ENCODE assay signal across 11 cellular contexts in the genomic region with DNA sequence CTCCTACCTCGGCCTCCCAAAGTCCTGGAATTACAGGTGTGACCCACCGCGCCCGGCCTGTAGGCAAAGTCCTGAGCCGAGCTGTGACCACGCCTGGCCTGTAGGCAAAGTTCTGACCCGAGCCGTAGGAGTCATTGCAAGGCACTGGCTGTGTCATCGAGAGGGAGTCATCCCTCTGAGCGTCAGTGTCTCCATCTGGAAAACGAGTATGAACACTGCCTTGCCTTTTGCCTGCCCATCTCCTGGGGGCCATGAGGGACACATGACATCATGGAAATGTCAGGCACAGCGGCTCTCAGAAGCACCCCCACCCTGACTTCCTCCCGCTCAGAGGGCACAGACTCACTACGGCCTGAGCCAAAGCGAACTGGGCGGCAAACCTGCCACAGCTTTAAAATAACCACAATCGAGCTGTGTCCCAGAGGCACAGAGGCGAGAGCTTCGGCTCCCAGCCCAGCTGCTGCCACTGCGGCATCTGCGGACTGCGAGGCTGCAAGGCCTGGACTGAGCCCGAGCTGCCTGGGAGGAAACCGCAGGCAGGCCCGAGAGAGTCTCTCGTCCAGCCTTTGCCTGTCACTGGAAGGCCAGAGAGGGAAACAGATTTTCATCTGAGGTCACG. TPM values are rescaled to one million over a fixed set of nuclear protein-coding genes. Genes with fewer than 3 reads are reported as not detected.
DNase-seq lines count a peak whose midpoint lies in the region; ATAC-seq and TF ChIP-seq lines count a peak whose summit lies in the region.
"Had no signal": no experiment of that assay in that cellular context is flagged by ENCODE, and none has a peak within 500 bp of the region (broad histone marks: within the 10 kb centered on the region; RNA-seq: fewer than 3 reads in every experiment).

No MANE protein-coding gene starts in this region.

- intact Hi-C loops in PC-3 (cut with micrococcal nuclease): no loop called here
- intact Hi-C loops in lower leg skin (cut with DNase I; ENCODE audit: low total_unique reads): no loop called here

- TF ChIP-seq CTCF in PC-3 (conservative IDR thresholded peaks at IDR 0.05; ENCODE audit: low read depth, low read length): no peak
- TF ChIP-seq CTCF in gastroesophageal sphincter (IDR thresholded peaks at IDR 0.05): no peak
- no peak for TF ChIP-seq CTCF in suprapubic skin (IDR thresholded peaks at IDR 0.05)
- no peak for TF ChIP-seq CTCF in lower leg skin (IDR thresholded peaks at IDR 0.05)

- no peak for TF ChIP-seq POLR2A in gastroesophageal sphincter (IDR thresholded peaks at IDR 0.05)
- TF ChIP-seq POLR2A in suprapubic skin (IDR thresholded peaks at IDR 0.05): no peak
- no peak for TF ChIP-seq POLR2A in lower leg skin (IDR thresholded peaks at IDR 0.05)

- POLR2A ChIA-PET in PC-3 (lab: Charles Lee; ENCODE audit: unreplicated experiment): no interaction called here

- no peaks in the 10 kb centered on the region for H3K27me3 ChIP-seq in PC-3 (ENCODE audit: low read length)
- peaks cover 47% of the 10 kb centered on the region for H3K27me3 ChIP-seq in gastroesophageal sphincter
- H3K27me3 ChIP-seq in suprapubic skin: no peaks in the 10 kb centered on the region

- no peaks in the 10 kb centered on the region for H3K9me2 ChIP-seq in PC-3 (replicated peaks; ENCODE audit: low read length)

- no peaks in the 10 kb centered on the region for H3K4me1 ChIP-seq in PC-3 (ENCODE audit: insufficient read depth, low read length)
- peaks cover 0 to 18% (median 5%) of the 10 kb centered on the region in 3 donors for H3K4me1 ChIP-seq in gastroesophageal sphincter
- H3K4me1 ChIP-seq in suprapubic skin: no peaks in the 10 kb centered on the region

- no peaks in the 10 kb centered on the region for H3K79me2 ChIP-seq in PC-3 (ENCODE audit: low read length)

- no peak overlapping the region for H3K4me2 ChIP-seq in PC-3 (ENCODE audit: low read length)

- BruUV-seq in PC-3 (replicated peaks; lab: Mats Ljungman, UMichigan): no TSS peak

- peak; percentile 1 for DNase-seq in PC-3
- DNase-seq in myocyte (ENCODE audit: low read depth): peak; percentile 96
- no peak for DNase-seq in suprapubic skin (ENCODE audit: low spot score in 2 of 2)
- no peak for DNase-seq in HuH-7 (ENCODE audit: low spot score)
- DNase-seq in DMS114 treated with DMSO at 0.1 percent for 48 hours (lab: John Stamatoyannopoulos, UW; ENCODE audit: unreplicated experiment): no peak
- DNase-seq in lower leg skin (ENCODE audit: low spot score in 2 of 2): no peak
- DNase-seq: activated CD4-positive, CD25-positive, alpha-beta regulatory T cell; CD4-positive, CD25-positive, alpha-beta regulatory T cell; foreskin melanocyte had no signal

- H3F3A ChIP-seq in PC-3 (ENCODE audit: low read length, unreplicated experiment): no peaks in the 10 kb centered on the region

- H4K20me1 ChIP-seq in PC-3 (ENCODE audit: low read length): no peaks in the 10 kb centered on the region

- no peak overlapping the region for H2AFZ ChIP-seq in PC-3 (ENCODE audit: low read length)

- no peak overlapping the region for H3K9ac ChIP-seq in PC-3 (ENCODE audit: low read length)

- ATAC-seq in PC-3: no peak
- ATAC-seq in gastroesophageal sphincter: peak; percentile 24
- ATAC-seq in GM21360 (IDR thresholded peaks at IDR 0.05; ENCODE audit: unreplicated experiment): no peak

- no peak for TF ChIP-seq EP300 in gastroesophageal sphincter (IDR thresholded peaks at IDR 0.05)
- no peak for TF ChIP-seq EP300 in suprapubic skin (IDR thresholded peaks at IDR 0.05)

- CTCF ChIA-PET in PC-3 (lab: Charles Lee): no interaction called here

- WGBS in gastroesophageal sphincter (ENCODE audit: low coverage in 1 of 2), 2 donors: no CpG with 5 or more reads among the region's 27 CpGs
- 80% methylated on average over 20 of the region's 27 CpGs for WGBS in suprapubic skin
- 72 to 73% methylated on average over 17 to 20 of the region's 27 CpGs for WGBS in lower leg skin, 2 donors

- H3K36me3 ChIP-seq in PC-3 (ENCODE audit: low read depth, low read length) (no peaks in the 10 kb centered on the region), gastroesophageal sphincter (no peaks in the 10 kb centered on the region), suprapubic skin (no peaks in the 10 kb centered on the region)

- H3K9me3 ChIP-seq in PC-3 (ENCODE audit: low read length) (no peaks in the 10 kb centered on the region), gastroesophageal sphincter (no peaks in the 10 kb centered on the region), suprapubic skin (no peaks in the 10 kb centered on the region)

- H3K4me3 ChIP-seq in PC-3 (ENCODE audit: low read length) (no peak overlapping the region), gastroesophageal sphincter (no peak overlapping the region), suprapubic skin (no peak overlapping the region), lower leg skin (ENCODE audit: low read depth, poor library complexity, severe bottlenecking) (no peak overlapping the region)

- H3K27ac ChIP-seq in PC-3 (ENCODE audit: low read length) (no peak overlapping the region), gastroesophageal sphincter (peak overlapping the region in 3 of 4 donors; percentile 48 to 75 (median 69)), suprapubic skin (peak overlapping the region; percentile 36)

RNA-seq across cellular contexts. Expression of gene RPH3AL, which starts 50.8 kb away (rescaled TPM):
- total RNA-seq in PC-3 (2014; rRNA removed) (24.9 and 30.8 TPM in 2 replicates), gastroesophageal sphincter (10 to 100 TPM in 3 of 4 donors, 1 to 10 TPM in 1; 8.6 to 21.0 (median 17.4) TPM), myocyte (24.3 and 26.0 TPM in 2 replicates), suprapubic skin (10 to 100 TPM in 2 of 4 donors, 1 to 10 TPM in 2; 1.7 to 39.5 (median 10.9) TPM), lower leg skin (10 to 100 TPM in 3 of 4 donors, 1 to 10 TPM in 1; 8.6 to 22.9 (median 15.9) TPM)
- 20.9 TPM for polyA plus RNA-seq in myocyte (2012)

Comparison
In these comparisons a context has a peak if more than half of its experiments do, and no peak if none do; other contexts are left out.
1. DNase-seq: peak in PC-3 (single experiment) and myocyte (single experiment); none in suprapubic skin (0 of 2), HuH-7 (single experiment), DMS114 treated with DMSO at 0.1 percent for 48 hours (single experiment) and lower leg skin (0 of 2).